In the genomic region with DNA sequence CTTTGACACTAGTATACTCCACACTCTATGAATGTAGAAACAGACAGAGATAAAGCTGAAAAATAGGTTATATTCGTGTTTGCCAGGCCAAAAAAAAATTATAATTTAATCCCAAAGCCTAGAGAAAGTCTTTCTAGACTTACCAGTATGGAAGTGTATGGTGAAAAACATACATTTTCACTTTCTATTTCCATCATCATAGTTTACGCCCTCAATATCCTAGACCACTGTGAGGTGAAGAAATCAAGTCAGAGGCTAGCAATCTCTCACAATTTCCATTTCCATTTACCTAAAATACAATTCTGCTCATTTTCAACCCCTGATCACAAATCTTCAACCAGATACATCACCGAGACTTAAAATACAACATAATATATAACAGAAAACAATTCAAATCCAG, we compare ENCODE assay signal across 18 cellular contexts. TPM values are rescaled to one million over a fixed set of nuclear protein-coding genes. Genes with fewer than 3 reads are reported as not detected.
"Had no signal": no experiment of that assay in that cellular context is flagged by ENCODE, and none has a peak within 500 bp of the region (broad histone marks: within the 10 kb centered on the region; RNA-seq: fewer than 3 reads in every experiment).

No MANE protein-coding gene starts in this region.

- H3K36me3 ChIP-seq: cardiac muscle cell, heart left ventricle, left lung, spleen had no signal

- H3K4me3 ChIP-seq: cardiac muscle cell, heart left ventricle, left lung, mucosa of descending colon, psoas muscle, spleen, testis had no signal

- ATAC-seq: heart left ventricle; left lung; mucosa of descending colon; naive thymus-derived CD8-positive, alpha-beta T cell; psoas muscle; sciatic nerve had no signal

- H3K27ac Mint-ChIP-seq: activated B cell treated with CpG ODN at 0.5 μM for 24 hours had no signal

- H3K9me3 Mint-ChIP-seq: activated B cell treated with CpG ODN at 0.5 μM for 24 hours; naive thymus-derived CD8-positive, alpha-beta T cell had no signal

- H3K4me3 Mint-ChIP-seq: activated B cell treated with CpG ODN at 0.5 μM for 24 hours had no signal

- H3K27ac ChIP-seq: heart left ventricle, left lung, psoas muscle, spleen, testis had no signal

- H3K9me3 ChIP-seq: heart left ventricle, left lung, mucosa of descending colon, psoas muscle, spleen, testis had no signal

- H3K4me1 ChIP-seq: left lung, psoas muscle, spleen, testis had no signal

- H3K27me3 Mint-ChIP-seq: activated B cell treated with CpG ODN at 0.5 μM for 24 hours; naive thymus-derived CD8-positive, alpha-beta T cell had no signal

- DNase-seq: activated B cell treated with CpG ODN at 0.5 μM for 24 hours; activated effector memory CD4-positive, alpha-beta T cell treated with anti-CD3 and anti-CD28 coated beads, Interleukin-2, amount 50 U/mL, for 16 hours; foreskin melanocyte; heart left ventricle; islet precursor cell; left lung; mucosa of descending colon; naive thymus-derived CD8-positive, alpha-beta T cell; psoas muscle; spleen; stimulated activated CD4-positive, alpha-beta T cell treated with anti-CD3 and anti-CD28 coated beads, Interleukin-2, amount 100 ng/mL, for 24 hours; stimulated activated naive CD4-positive, alpha-beta T cell treated with Interleukin-2 at 50 U/mL for 16 hours; testis had no signal

- H3K27me3 ChIP-seq: cardiac muscle cell, heart left ventricle, left lung, spleen, testis had no signal

RNA-seq across cellular contexts. Expression of a gene that starts 16.2 kb away (rescaled TPM):
- total RNA-seq: activated B cell treated with CpG ODN at 0.5 μM for 24 hours; endothelial cell of umbilical vein; left lung; naive thymus-derived CD8-positive, alpha-beta T cell; omental fat pad; sciatic nerve; testis; ureter had no signal
- polyA plus RNA-seq: endothelial cell of umbilical vein had no signal
